Comparison of ENCODE assay signal across 17 cellular contexts in the genomic region with DNA sequence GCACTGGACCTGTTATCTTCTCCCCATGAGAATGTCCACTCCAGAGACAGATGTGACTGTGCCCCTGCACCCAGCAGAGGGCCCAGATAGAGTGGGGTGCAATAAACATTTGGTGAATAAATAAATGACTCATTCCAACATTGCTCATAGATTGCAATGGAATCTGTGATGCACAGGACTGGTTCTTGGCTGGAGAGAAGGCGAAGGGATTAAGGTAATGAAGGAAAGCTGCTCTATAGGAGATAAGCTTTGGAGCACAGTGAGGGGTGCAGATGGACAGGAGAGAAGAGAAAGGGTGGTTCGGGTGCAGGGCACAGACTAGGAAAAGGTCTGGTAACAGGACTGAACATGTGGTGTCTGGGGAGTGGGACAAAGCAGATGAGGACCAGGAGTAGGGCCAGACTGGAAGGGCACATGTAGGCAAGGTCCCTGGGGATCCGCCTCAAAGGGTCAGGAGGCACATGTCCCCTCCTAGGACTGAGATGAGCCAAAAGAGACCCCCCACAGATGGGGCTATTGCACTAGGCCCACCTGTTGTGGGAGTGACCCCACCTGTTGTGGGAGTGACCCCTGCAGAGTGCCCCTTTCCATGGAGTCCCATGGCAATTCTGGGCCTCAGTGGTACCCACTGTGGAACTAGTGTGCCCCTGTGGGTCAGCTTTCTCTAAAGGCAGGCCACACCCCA. TPM values are rescaled to one million over a fixed set of nuclear protein-coding genes. Genes with fewer than 3 reads are reported as not detected.
DNase-seq lines count a peak whose midpoint lies in the region; ATAC-seq and TF ChIP-seq lines count a peak whose summit lies in the region.
"Had no signal": no experiment of that assay in that cellular context is flagged by ENCODE, and none has a peak within 500 bp of the region (broad histone marks: within the 10 kb centered on the region; RNA-seq: fewer than 3 reads in every experiment).

No MANE protein-coding gene starts in this region.

- ATAC-seq in mucosa of descending colon, result peak; percentile 63
- no peak for ATAC-seq in CD4-positive, alpha-beta T cell (ENCODE audit: poor library complexity)
- ATAC-seq: Right ventricle myocardium inferior had no signal

- intact Hi-C loops in mammary epithelial cell (cut with micrococcal nuclease), result no loop called here
- intact Hi-C loops in mucosa of descending colon (cut with DNase I, micrococcal nuclease), result no loop called here
- intact Hi-C loops in CD4-positive, alpha-beta T cell (cut with DNase I, micrococcal nuclease), result no loop called here
- intact Hi-C loops in activated naive CD4-positive, alpha-beta T cell treated with anti-CD3 and anti-CD28 coated beads for 36 hours (cut with micrococcal nuclease), result no loop called here

- in situ Hi-C loops in mammary epithelial cell (cut with MboI; ENCODE audit: low sequenced_read_pairs in 2 of 2), result no loop called here

- WGBS in mammary epithelial cell (ENCODE audit: low coverage, missing lambda C conversion rate), result 74% methylated on average over 3 of the region's 3 CpGs

- H3K9me3 ChIP-seq in mammary epithelial cell (replicated peaks; ENCODE audit: insufficient read depth, low read length), result no peaks in the 10 kb centered on the region
- H3K9me3 ChIP-seq in mucosa of descending colon, result no peaks in the 10 kb centered on the region
- H3K9me3 ChIP-seq in CD4-positive, alpha-beta T cell (ENCODE audit: control insufficient read depth, low read length), result no peaks in the 10 kb centered on the region
- H3K9me3 ChIP-seq: colonic mucosa, thoracic aorta had no signal

- H2AFZ ChIP-seq in mammary epithelial cell (ENCODE audit: low read depth, low read length), result no peak overlapping the region

- H3K9me3 Mint-ChIP-seq in CD4-positive, alpha-beta T cell, result no peaks in the 10 kb centered on the region
- no peaks in the 10 kb centered on the region for H3K9me3 Mint-ChIP-seq in activated naive CD4-positive, alpha-beta T cell treated with anti-CD3 and anti-CD28 coated beads for 36 hours

- CTCF ChIA-PET in mammary epithelial cell (lab: Charles Lee; ENCODE audit: low non-redundant PET), result no interaction called here
- CTCF ChIA-PET in CD4-positive, alpha-beta T cell (lab: Charles Lee), result no interaction called here
- CTCF ChIA-PET in activated naive CD4-positive, alpha-beta T cell treated with anti-CD3 and anti-CD28 coated beads for 36 hours (lab: Charles Lee), result interaction anchor here (0.6 kb wide), 1 partner anchor 53 kb away, joined by 3 read pairs; no protein-coding TSS in a partner anchor

- no peaks in the 10 kb centered on the region for H3K27me3 Mint-ChIP-seq in CD4-positive, alpha-beta T cell
- H3K27me3 Mint-ChIP-seq in activated naive CD4-positive, alpha-beta T cell treated with anti-CD3 and anti-CD28 coated beads for 36 hours (ENCODE audit: low read depth), result no peaks in the 10 kb centered on the region

- no peaks in the 10 kb centered on the region for H3K36me3 ChIP-seq in mammary epithelial cell (ENCODE audit: insufficient read depth, low read length)
- no peaks in the 10 kb centered on the region for H3K36me3 ChIP-seq in mucosa of descending colon (ENCODE audit: low read depth)
- H3K36me3 ChIP-seq: colonic mucosa, thoracic aorta had no signal

- no peaks in the 10 kb centered on the region for H4K20me1 ChIP-seq in mammary epithelial cell (ENCODE audit: insufficient read depth, low read length)

- no peaks in the 10 kb centered on the region for H3K79me2 ChIP-seq in mammary epithelial cell (ENCODE audit: insufficient read depth, low read length)

- POLR2A ChIA-PET in CD4-positive, alpha-beta T cell (lab: Charles Lee), result no interaction called here

- no peak overlapping the region for H3K4me2 ChIP-seq in mammary epithelial cell (ENCODE audit: insufficient read depth, low read depth, low read length)

- H3K36me3 Mint-ChIP-seq in CD4-positive, alpha-beta T cell (ENCODE audit: low read depth), result no peaks in the 10 kb centered on the region
- no peaks in the 10 kb centered on the region for H3K36me3 Mint-ChIP-seq in activated naive CD4-positive, alpha-beta T cell treated with anti-CD3 and anti-CD28 coated beads for 36 hours (ENCODE audit: low read depth)

- dilution Hi-C loops in mammary epithelial cell (cut with HindIII; ENCODE audit: low sequenced_read_pairs), result no loop called here

- TF ChIP-seq CTCF in AG09319 (IDR thresholded peaks at IDR 0.05; ENCODE audit: low read depth, low read length) (peak; percentile 36), mammary epithelial cell (conservative IDR thresholded peaks at IDR 0.05 in 1 of 2, IDR thresholded peaks at IDR 0.05 in 1 of 2; ENCODE audit: extremely low read depth in 1 of 2, insufficient read depth in 1 of 2, low read depth in 1 of 2, low read length in 2 of 2) (peak in 1 of 2 donors; percentile 27), mucosa of descending colon (IDR thresholded peaks at IDR 0.05) (no peak)
- TF ChIP-seq CTCF in CD4-positive, alpha-beta T cell (IDR thresholded peaks at IDR 0.05), result no peak

- peak; percentile 38 for DNase-seq in AG09319 (ENCODE audit: extremely low read depth, low read depth)
- DNase-seq in NCI-H460 (ENCODE audit: extremely low read depth, low read depth), result peak; percentile 31
- DNase-seq in mammary epithelial cell, result peak; percentile 23
- DNase-seq in mucosa of descending colon, result no peak
- DNase-seq in CD4-positive, alpha-beta T cell, result no peak
- DNase-seq in UCSD-AML1 (lab: John Stamatoyannopoulos, UW; ENCODE audit: unreplicated experiment), result no peak
- DNase-seq in activated naive CD4-positive, alpha-beta T cell treated with anti-CD3 and anti-CD28 coated beads for 36 hours, result no peak
- DNase-seq in epidermal melanocyte (ENCODE audit: insufficient read length, low spot score), result no peak
- DNase-seq: activated CD4-positive, CD25-positive, alpha-beta regulatory T cell; activated effector memory CD4-positive, alpha-beta T cell treated with Interleukin-2 at 50 U/mL for 16 hours; colonic mucosa; Karpas-422; NCI-H2171 had no signal

- no TSS peak for BruUV-seq in mammary epithelial cell (replicated peaks; lab: Mats Ljungman, UMichigan)

- no peaks in the 10 kb centered on the region for H3K27me3 ChIP-seq in mammary epithelial cell (ENCODE audit: insufficient read depth, low read length)
- no peaks in the 10 kb centered on the region for H3K27me3 ChIP-seq in CD4-positive, alpha-beta T cell (ENCODE audit: control insufficient read depth, insufficient read depth, low read length)
- H3K27me3 ChIP-seq: colonic mucosa had no signal

- H3K4me3 Mint-ChIP-seq in CD4-positive, alpha-beta T cell, result no peak overlapping the region
- no peak overlapping the region for H3K4me3 Mint-ChIP-seq in activated naive CD4-positive, alpha-beta T cell treated with anti-CD3 and anti-CD28 coated beads for 36 hours

- H3K4me1 Mint-ChIP-seq in CD4-positive, alpha-beta T cell (ENCODE audit: low read depth), result no peaks in the 10 kb centered on the region
- H3K4me1 Mint-ChIP-seq in activated naive CD4-positive, alpha-beta T cell treated with anti-CD3 and anti-CD28 coated beads for 36 hours (ENCODE audit: low read depth), result no peaks in the 10 kb centered on the region

- H3K4me3 ChIP-seq in mammary epithelial cell (replicated peaks in 1 of 3; ENCODE audit: insufficient read depth in 1 of 3, low read depth in 2 of 3, low read length in 3 of 3) (no peak overlapping the region), mucosa of descending colon (no peak overlapping the region)
- H3K4me3 ChIP-seq: colonic mucosa, thoracic aorta had no signal

- no peak overlapping the region for H3K9ac ChIP-seq in mammary epithelial cell (ENCODE audit: insufficient read depth, low read length)

- H3K27ac Mint-ChIP-seq in CD4-positive, alpha-beta T cell, result no peak overlapping the region
- H3K27ac Mint-ChIP-seq in activated naive CD4-positive, alpha-beta T cell treated with anti-CD3 and anti-CD28 coated beads for 36 hours, result no peak overlapping the region

- H3K27ac ChIP-seq in mammary epithelial cell (ENCODE audit: insufficient read depth, low read depth, low read length), result no peak overlapping the region
- no peak overlapping the region for H3K27ac ChIP-seq in CD4-positive, alpha-beta T cell (ENCODE audit: low read depth, low read length)
- H3K27ac ChIP-seq: C4-2B, colonic mucosa, thoracic aorta had no signal

- peaks cover 6% of the 10 kb centered on the region for H3K4me1 ChIP-seq in mammary epithelial cell (ENCODE audit: insufficient read depth, low read length)
- no peaks in the 10 kb centered on the region for H3K4me1 ChIP-seq in mucosa of descending colon (ENCODE audit: low read depth)
- H3K4me1 ChIP-seq: colonic mucosa had no signal

RNA-seq across cellular contexts. Expression of a gene that starts 17.5 kb away (rescaled TPM):
- 10.7 and 11.0 TPM in 2 replicates for total RNA-seq in NCI-H460 (2014; rRNA removed; shearing (Covaris generic))
- 10.5 and 16.8 TPM in 2 replicates for polyA plus RNA-seq in NCI-H460 (2014; cell fraction: nucleus; rRNA removed)
- total RNA-seq in mammary epithelial cell, result 10 to 100 TPM in 1 of 2 donors, 1 to 10 TPM in 1; 2.8 to 21.5 TPM
- 22.2 TPM for polyA plus RNA-seq in mammary epithelial cell
- 17.2 TPM for polyA minus RNA-seq in mammary epithelial cell
- total RNA-seq in mucosa of descending colon, result 10 to 100 TPM in 1 of 3 donors, 1 to 10 TPM in 2; 2.9 to 12.1 (median 7.7) TPM
- under 1 TPM; 0.22 to 0.39 TPM for total RNA-seq in CD4-positive, alpha-beta T cell
- total RNA-seq in activated naive CD4-positive, alpha-beta T cell treated with anti-CD3 and anti-CD28 coated beads for 36 hours, result 10 to 100 TPM; 32.3 to 32.7 TPM

RNA-seq across cellular contexts. Expression of a gene that starts 26.2 kb away (rescaled TPM):
- total RNA-seq in NCI-H460 (2014; rRNA removed; shearing (Covaris generic)), result 54.6 and 56.3 TPM in 2 replicates
- polyA plus RNA-seq in NCI-H460 (2014; cell fraction: nucleus; rRNA removed), result 38.5 and 39.2 TPM in 2 replicates
- total RNA-seq in mammary epithelial cell (10 to 100 TPM; 24.2 to 39.2 TPM), mucosa of descending colon (100 to 1,000 TPM in 1 of 3 donors, 10 to 100 TPM in 2; 67.2 to 103 (median 94.6) TPM)
- polyA plus RNA-seq in mammary epithelial cell, result 49.2 TPM
- polyA minus RNA-seq in mammary epithelial cell, result 34.0 TPM
- 1 to 10 TPM; 6.0 to 7.0 TPM for total RNA-seq in CD4-positive, alpha-beta T cell
- total RNA-seq in activated naive CD4-positive, alpha-beta T cell treated with anti-CD3 and anti-CD28 coated beads for 36 hours, result 10 to 100 TPM; 35.7 to 37.8 TPM

RNA-seq across cellular contexts. Expression of a gene that starts 53.7 kb away (rescaled TPM):
- not detected in 2 replicates for total RNA-seq in NCI-H460 (2014; rRNA removed; shearing (Covaris generic))
- not detected in 2 replicates for polyA plus RNA-seq in NCI-H460 (2014; cell fraction: nucleus; rRNA removed)
- total RNA-seq in mammary epithelial cell (not detected), mucosa of descending colon (under 1 TPM in 2 of 3 donors, not detected in 1; 0.77 to 0.89 TPM)
- not detected for polyA plus RNA-seq in mammary epithelial cell
- polyA minus RNA-seq in mammary epithelial cell, result not detected
- under 1 TPM; 0.08 to 0.17 TPM for total RNA-seq in CD4-positive, alpha-beta T cell
- total RNA-seq in activated naive CD4-positive, alpha-beta T cell treated with anti-CD3 and anti-CD28 coated beads for 36 hours, result under 1 TPM; 0.62 to 0.89 TPM
- total RNA-seq: H4, thoracic aorta had no signal

Comparison
In these comparisons a context has a peak if more than half of its experiments do, and no peak if none do; other contexts are left out.
1. DNase-seq: peak in AG09319 (single experiment), NCI-H460 (single experiment) and mammary epithelial cell (single experiment); none in mucosa of descending colon (0 of 3), CD4-positive, alpha-beta T cell (0 of 10), UCSD-AML1 (single experiment), activated naive CD4-positive, alpha-beta T cell treated with anti-CD3 and anti-CD28 coated beads for 36 hours (single experiment) and epidermal melanocyte (single experiment).